Comparison of ENCODE assay signal across 11 cellular contexts in genomic region chr13:99978781-99979452, GRCh38. TPM values are rescaled to one million over a fixed set of nuclear protein-coding genes. Genes with fewer than 3 reads are reported as not detected.
DNase-seq lines count a peak whose midpoint lies in the region; ATAC-seq, FAIRE-seq and TF ChIP-seq lines count a peak whose summit lies in the region.
"Had no signal": no experiment of that assay in that cellular context is flagged by ENCODE, and none has a peak within 500 bp of the region (broad histone marks: within the 10 kb centered on the region; RNA-seq: fewer than 3 reads in every experiment).

No MANE protein-coding gene starts in this region.

- TF ChIP-seq POLR2A in HepG2 (IDR thresholded peaks at IDR 0.05; ENCODE audit: insufficient read depth in 1 of 2, low read depth in 2 of 2, low read length in 2 of 2): no peak
- no peak for TF ChIP-seq POLR2A in right lobe of liver (IDR thresholded peaks at IDR 0.05)

- H3K27me3 Mint-ChIP-seq in type B pancreatic cell: peaks cover 74% of the 10 kb centered on the region

- H3K27me3 ChIP-seq in HepG2 (ENCODE audit: control insufficient read depth in 1 of 2, insufficient read depth in 2 of 2, low read length in 2 of 2) (peaks cover 9 to 74% of the 10 kb centered on the region in 2 experiments; a peak in 4 of 5 replicates), right lobe of liver (peaks cover 19 to 71% of the 10 kb centered on the region in 2 donors), PC-3 (ENCODE audit: low read length) (peaks cover 58% of the 10 kb centered on the region), hepatocyte (peaks cover 90% of the 10 kb centered on the region), small intestine (ENCODE audit: control insufficient read depth in 2 of 2, insufficient read depth in 2 of 2, low read length in 2 of 2) (peaks cover 21 to 68% of the 10 kb centered on the region in 2 donors)

- in situ Hi-C loops in HepG2 (cut with HindIII; ENCODE audit: extremely low pct_ligation_motif_present, low pct_unique_long_range_greater_than_20kb): no loop called here

- H3K9me3 Mint-ChIP-seq in type B pancreatic cell: peaks cover 5% of the 10 kb centered on the region

- TF ChIP-seq CTCF in HepG2 (CRISPR knock-in tag; IDR thresholded peaks at IDR 0.05) (no peak), right lobe of liver (IDR thresholded peaks at IDR 0.05) (no peak), PC-3 (conservative IDR thresholded peaks at IDR 0.05; ENCODE audit: low read depth, low read length) (no peak), hepatocyte (IDR thresholded peaks at IDR 0.05; ENCODE audit: poor library complexity) (no peak), type B pancreatic cell (conservative IDR thresholded peaks at IDR 0.05) (peak; percentile 32)

- peaks cover 10% of the 10 kb centered on the region for H3K36me3 Mint-ChIP-seq in type B pancreatic cell

- no peaks in the 10 kb centered on the region for H3K9me3 ChIP-seq in HepG2 (ENCODE audit: low read length)
- H3K9me3 ChIP-seq in right lobe of liver: no peaks in the 10 kb centered on the region
- no peaks in the 10 kb centered on the region for H3K9me3 ChIP-seq in PC-3 (ENCODE audit: low read length)
- H3K9me3 ChIP-seq in hepatocyte (ENCODE audit: low read depth): no peaks in the 10 kb centered on the region
- no peaks in the 10 kb centered on the region for H3K9me3 ChIP-seq in small intestine (ENCODE audit: control insufficient read depth, low read depth)

- ATAC-seq in HepG2 (no peak), right lobe of liver (no peak), PC-3 (no peak), GM18517 (IDR thresholded peaks at IDR 0.05; ENCODE audit: unreplicated experiment) (no peak)
- ATAC-seq: left lobe of liver had no signal

- BruUV-seq in HepG2 (replicated peaks; lab: Mats Ljungman, UMichigan): no TSS peak
- BruUV-seq in PC-3 (replicated peaks; lab: Mats Ljungman, UMichigan): no TSS peak

- H3K4me1 ChIP-seq in HepG2 (ENCODE audit: insufficient read depth, low read length) (peaks cover 37% of the 10 kb centered on the region), right lobe of liver (peaks cover 0 to 19% (median 3%) of the 10 kb centered on the region in 4 donors), PC-3 (ENCODE audit: insufficient read depth, low read length) (peaks cover 8% of the 10 kb centered on the region; the same call in 1 of the 2 replicates), hepatocyte (ENCODE audit: insufficient read depth) (peaks cover 15% of the 10 kb centered on the region), small intestine (ENCODE audit: control insufficient read depth in 2 of 2, insufficient read depth in 1 of 2, low read depth in 1 of 2, low read length in 1 of 2) (peaks cover 0 to 7% of the 10 kb centered on the region in 2 donors)

- intact Hi-C loops in HepG2 (cut with micrococcal nuclease; ENCODE audit: unreplicated experiment) (loop anchor here (10.0 kb wide), 1 partner anchor 256 kb away; no protein-coding TSS in a partner anchor), right lobe of liver (cut with DNase I) (no loop called here), PC-3 (cut with micrococcal nuclease) (no loop called here)

- TF ChIP-seq RAD21 in HepG2 (CRISPR knock-in tag; IDR thresholded peaks at IDR 0.05): no peak

- POLR2A ChIA-PET in HepG2 (lab: Yijun Ruan, JAX) (no interaction called here), PC-3 (lab: Charles Lee; ENCODE audit: unreplicated experiment) (no interaction called here)

- CTCF ChIA-PET in HepG2 (lab: Yijun Ruan, JAX; ENCODE audit: low intra/inter-chr PET ratio, low total read pairs): no interaction called here
- CTCF ChIA-PET in PC-3 (lab: Charles Lee): no interaction called here

- FAIRE-seq in HepG2 (lab: Jason Lieb, UNC) (no peak), small intestine (lab: Jason Lieb, UNC) (no peak)

- H3K79me2 ChIP-seq in HepG2 (ENCODE audit: insufficient read depth, low read length) (no peaks in the 10 kb centered on the region), PC-3 (ENCODE audit: low read length) (no peaks in the 10 kb centered on the region), hepatocyte (no peaks in the 10 kb centered on the region)

- peak overlapping the region in 1 of 3 experiments; percentile 73; a peak in 1 of 6 replicates for H3K4me3 ChIP-seq in HepG2 (replicated peaks in 1 of 3; ENCODE audit: insufficient read depth in 1 of 3, low read depth in 2 of 3, low read length in 3 of 3)
- H3K4me3 ChIP-seq in right lobe of liver: no peak overlapping the region
- no peak overlapping the region for H3K4me3 ChIP-seq in PC-3 (ENCODE audit: low read length)
- H3K4me3 ChIP-seq in hepatocyte: no peak overlapping the region
- H3K4me3 ChIP-seq in small intestine (ENCODE audit: low read depth in 1 of 2, low read length in 2 of 2): no peak overlapping the region

- DNase-seq in HepG2 (ENCODE audit: low spot score) (no peak), right lobe of liver (no peak), PC-3 (no peak), hepatocyte (ENCODE audit: low spot score) (peak; percentile 30), type B pancreatic cell (ENCODE audit: extremely low spot score, unreplicated experiment) (no peak), epidermal melanocyte (ENCODE audit: insufficient read length, low spot score) (no peak), small intestine (no peak)

- 38% methylated on average over 18 of the region's 18 CpGs for WGBS in HepG2 (ENCODE audit: low lambda C conversion rate)
- 2% methylated on average over 15 of the region's 18 CpGs for WGBS in right lobe of liver (ENCODE audit: insufficient coverage, low coverage, low lambda C conversion rate, missing lambda C conversion rate)
- whole genome bisulfite sequencing in hepatocyte (ENCODE audit: low lambda C conversion rate, missing lambda C conversion rate): 2% methylated on average over 18 of the region's 18 CpGs
- WGBS in small intestine, 3 donors: 5 to 10% (median 7%) methylated on average over 18 of the region's 18 CpGs

- H3K36me3 ChIP-seq in HepG2 (replicated peaks in 1 of 2; ENCODE audit: control insufficient read depth in 1 of 2, insufficient read depth in 2 of 2, low read length in 2 of 2): no peaks in the 10 kb centered on the region
- no peaks in the 10 kb centered on the region for H3K36me3 ChIP-seq in right lobe of liver
- H3K36me3 ChIP-seq in PC-3 (ENCODE audit: low read depth, low read length): no peaks in the 10 kb centered on the region
- no peaks in the 10 kb centered on the region for H3K36me3 ChIP-seq in hepatocyte (replicated peaks; ENCODE audit: insufficient read depth, low read depth)
- no peaks in the 10 kb centered on the region for H3K36me3 ChIP-seq in small intestine (ENCODE audit: control insufficient read depth in 2 of 2, insufficient read depth in 2 of 2, low read length in 2 of 2)

- H2AFZ ChIP-seq in HepG2 (ENCODE audit: low read length) (no peak overlapping the region), PC-3 (ENCODE audit: low read length) (peak overlapping the region; percentile 86; the same call in 1 of the 2 replicates), hepatocyte (peak overlapping the region; percentile 56)

- H4K20me1 ChIP-seq in HepG2 (ENCODE audit: insufficient read depth, low read length) (no peaks in the 10 kb centered on the region), PC-3 (ENCODE audit: low read length) (no peaks in the 10 kb centered on the region), hepatocyte (ENCODE audit: insufficient read depth, poor library complexity, severe bottlenecking) (no peaks in the 10 kb centered on the region)

- peak overlapping the region; percentile 79 for H3K4me3 Mint-ChIP-seq in type B pancreatic cell

- H3K9ac ChIP-seq in HepG2 (ENCODE audit: insufficient read depth, low read depth, low read length): no peak overlapping the region
- H3K9ac ChIP-seq in PC-3 (ENCODE audit: low read length): no peak overlapping the region

- H3F3A ChIP-seq in PC-3 (ENCODE audit: low read length, unreplicated experiment): no peaks in the 10 kb centered on the region

- TF ChIP-seq EP300 in HepG2 (IDR thresholded peaks at IDR 0.05; ENCODE audit: low read depth in 2 of 2, low read length in 2 of 2) (no peak), HepG2 (CRISPR knock-in tag; IDR thresholded peaks at IDR 0.05; ENCODE audit: borderline replicate concordance) (no peak)

- H3K9me2 ChIP-seq in PC-3 (replicated peaks; ENCODE audit: low read length) (no peaks in the 10 kb centered on the region), hepatocyte (replicated peaks; ENCODE audit: insufficient read depth) (no peaks in the 10 kb centered on the region)

- H3K4me1 Mint-ChIP-seq in type B pancreatic cell (ENCODE audit: unreplicated experiment): no peaks in the 10 kb centered on the region

- H3K27ac ChIP-seq in HepG2 (ENCODE audit: extremely low read length, insufficient read depth, low read length) (no peak overlapping the region), right lobe of liver (no peak overlapping the region), PC-3 (ENCODE audit: low read length) (no peak overlapping the region), hepatocyte (no peak overlapping the region), small intestine (ENCODE audit: low read depth in 1 of 2, low read length in 1 of 2) (no peak overlapping the region)

- H3K4me2 ChIP-seq in HepG2 (ENCODE audit: low read depth, low read length): peak overlapping the region; percentile 66; the same call in 1 of the 2 replicates
- H3K4me2 ChIP-seq in PC-3 (ENCODE audit: low read length): peak overlapping the region; percentile 89; the same call in 1 of the 2 replicates
- peak overlapping the region; percentile 96 for H3K4me2 ChIP-seq in hepatocyte

- peak overlapping the region; percentile 76 for H3K27ac Mint-ChIP-seq in type B pancreatic cell

RNA-seq across cellular contexts. Expression of gene ZIC2, which starts 2.7 kb away (rescaled TPM):
- total RNA-seq in HepG2 (2016; rRNA removed; fragmentation: Illumina TruSeq; extraction: Trizol) (not detected in 2 replicates), right lobe of liver (under 1 TPM in 1 of 6 experiments, not detected in 5; 0.24 TPM), PC-3 (2014; rRNA removed) (not detected in 2 replicates), hepatocyte (0.10 and 0.68 TPM in 2 replicates), type B pancreatic cell (ENCODE audit: low replicate concordance) (0.59 and 129 TPM in 2 replicates)
- not detected in 2 replicates for total RNA-seq in HepG2 (2016; cell fraction: cytosol; rRNA removed; fragmentation: Illumina TruSeq; extraction: Trizol; ENCODE audit: low read depth)
- total RNA-seq in HepG2 (2016; cell fraction: insoluble cytoplasmic fraction; rRNA removed; fragmentation: Illumina TruSeq; extraction: Trizol): 0.06 TPM in 1 of 2 replicates, not detected in the other
- not detected in 2 replicates for total RNA-seq in HepG2 (2016; cell fraction: membrane; rRNA removed; fragmentation: Illumina TruSeq; extraction: Trizol)
- not detected in 2 replicates for total RNA-seq in HepG2 (2016; cell fraction: nucleus; rRNA removed; fragmentation: Illumina TruSeq; extraction: Trizol)
- polyA plus RNA-seq in HepG2 (2011; rRNA removed) (0.12 and 0.13 TPM in 2 replicates), hepatocyte (0.15 and 0.21 TPM in 2 replicates), small intestine (under 1 TPM in 1 of 3 donors, not detected in 2; 0.04 TPM)
- 0.06 and 0.11 TPM in 2 replicates for polyA plus RNA-seq in HepG2 (2011; cell fraction: cytosol; rRNA removed)
- polyA plus RNA-seq in HepG2 (2011; cell fraction: nucleus; rRNA removed): 0.29 and 0.32 TPM in 2 replicates
- polyA plus RNA-seq in HepG2 (2012): 0.17 and 0.24 TPM in 2 replicates
- not detected in 2 replicates for polyA plus RNA-seq in HepG2 (2016; cell fraction: cytosol; fragmentation: Illumina TruSeq; extraction: Trizol; ENCODE audit: low read depth)
- 0.08 TPM in 2 replicates for polyA plus RNA-seq in HepG2 (2016; cell fraction: insoluble cytoplasmic fraction; fragmentation: Illumina TruSeq; extraction: Trizol; ENCODE audit: low read depth)
- polyA plus RNA-seq in HepG2 (2016; cell fraction: membrane; fragmentation: Illumina TruSeq; extraction: Trizol; ENCODE audit: low read depth): not detected in 2 replicates
- polyA plus RNA-seq in HepG2 (2016; cell fraction: nucleus; fragmentation: Illumina TruSeq; extraction: Trizol; ENCODE audit: insufficient read depth, low read depth): not detected in 2 replicates
- polyA minus RNA-seq in HepG2 (2011; rRNA and poly(A)+ RNA removed; ENCODE audit: low replicate concordance): 0.18 and 5.2 TPM in 2 replicates
- polyA minus RNA-seq in HepG2 (2011; cell fraction: cytosol; rRNA and poly(A)+ RNA removed): 0.53 and 0.59 TPM in 2 replicates
- polyA minus RNA-seq in HepG2 (2011; cell fraction: nucleus; rRNA and poly(A)+ RNA removed): 0.13 TPM in 1 of 2 replicates, not detected in the other
- total RNA-seq: LHCN-M2, skeletal muscle tissue had no signal

RNA-seq across cellular contexts. Expression of gene ZIC5, which starts 7.3 kb away (rescaled TPM):
- total RNA-seq in HepG2 (2016; rRNA removed; fragmentation: Illumina TruSeq; extraction: Trizol): 0.02 TPM in 1 of 2 replicates, not detected in the other
- not detected in 2 replicates for total RNA-seq in HepG2 (2016; cell fraction: cytosol; rRNA removed; fragmentation: Illumina TruSeq; extraction: Trizol; ENCODE audit: low read depth)
- 0.03 and 0.04 TPM in 2 replicates for total RNA-seq in HepG2 (2016; cell fraction: insoluble cytoplasmic fraction; rRNA removed; fragmentation: Illumina TruSeq; extraction: Trizol)
- total RNA-seq in HepG2 (2016; cell fraction: membrane; rRNA removed; fragmentation: Illumina TruSeq; extraction: Trizol): 0.03 TPM in 1 of 2 replicates, not detected in the other
- not detected in 2 replicates for total RNA-seq in HepG2 (2016; cell fraction: nucleus; rRNA removed; fragmentation: Illumina TruSeq; extraction: Trizol)
- polyA plus RNA-seq in HepG2 (2011; rRNA removed): 0.07 TPM in 1 of 2 replicates, not detected in the other
- polyA plus RNA-seq in HepG2 (2011; cell fraction: cytosol; rRNA removed): 0.01 and 0.03 TPM in 2 replicates
- polyA plus RNA-seq in HepG2 (2011; cell fraction: nucleus; rRNA removed): 0.03 and 0.06 TPM in 2 replicates
- 0.03 TPM in 1 of 2 replicates, not detected in the other for polyA plus RNA-seq in HepG2 (2012)
- polyA plus RNA-seq in HepG2 (2016; cell fraction: cytosol; fragmentation: Illumina TruSeq; extraction: Trizol; ENCODE audit: low read depth): not detected in 2 replicates
- polyA plus RNA-seq in HepG2 (2016; cell fraction: insoluble cytoplasmic fraction; fragmentation: Illumina TruSeq; extraction: Trizol; ENCODE audit: low read depth): not detected in 2 replicates
- polyA plus RNA-seq in HepG2 (2016; cell fraction: membrane; fragmentation: Illumina TruSeq; extraction: Trizol; ENCODE audit: low read depth): 0.03 TPM in 1 of 2 replicates, not detected in the other
- polyA plus RNA-seq in HepG2 (2016; cell fraction: nucleus; fragmentation: Illumina TruSeq; extraction: Trizol; ENCODE audit: insufficient read depth, low read depth): 0.10 TPM in 1 of 2 replicates, not detected in the other
- 2.7 TPM in 1 of 2 replicates, not detected in the other for polyA minus RNA-seq in HepG2 (2011; rRNA and poly(A)+ RNA removed; ENCODE audit: low replicate concordance)
- polyA minus RNA-seq in HepG2 (2011; cell fraction: cytosol; rRNA and poly(A)+ RNA removed): not detected in 2 replicates
- not detected in 2 replicates for polyA minus RNA-seq in HepG2 (2011; cell fraction: nucleus; rRNA and poly(A)+ RNA removed)
- not detected for total RNA-seq in right lobe of liver
- not detected in 2 replicates for total RNA-seq in PC-3 (2014; rRNA removed)
- total RNA-seq in hepatocyte: 0.04 and 0.13 TPM in 2 replicates
- polyA plus RNA-seq in hepatocyte: 0.16 TPM in 1 of 2 replicates, not detected in the other
- 0.05 and 15.1 TPM in 2 replicates for total RNA-seq in type B pancreatic cell (ENCODE audit: low replicate concordance)
- under 1 TPM in 1 of 3 donors, not detected in 2; 0.01 TPM for polyA plus RNA-seq in small intestine
- total RNA-seq: left lobe of liver, LHCN-M2, skeletal muscle tissue had no signal
